Comparison of ENCODE assay signal across 2 cellular contexts in genomic region chr3:124862006-124862405, GRCh38.
TF ChIP-seq lines count a peak whose summit lies in the region.

No MANE protein-coding gene starts in this region.

TF ChIP-seq in SK-N-SH, 30 proteins besides CTCF, POLR2A, EP300 and RAD21 (continued from another document):
- TF ChIP-seq ZBTB33 (IDR thresholded peaks at IDR 0.05; ENCODE audit: borderline replicate concordance, low read depth): no peak

TF ChIP-seq in SK-N-SH treated with all-trans-retinoic acid at 6 μM for 48 hours, 23 proteins besides CTCF, POLR2A, EP300 and RAD21 (continued from another document):
- no peak for TF ChIP-seq TSHZ2 (CRISPR knock-in tag; IDR thresholded peaks at IDR 0.05)
- no peak for TF ChIP-seq ZNF565 (CRISPR knock-in tag; conservative IDR thresholded peaks at IDR 0.05; ENCODE audit: low read depth)
- no peak for TF ChIP-seq CREB5 (CRISPR knock-in tag; IDR thresholded peaks at IDR 0.05; ENCODE audit: low read depth)
- TF ChIP-seq RARB (CRISPR knock-in tag; IDR thresholded peaks at IDR 0.05): no peak
- TF ChIP-seq BACH2 (CRISPR knock-in tag; IDR thresholded peaks at IDR 0.05; ENCODE audit: borderline replicate concordance): no peak
- TF ChIP-seq GLIS3 (CRISPR knock-in tag; IDR thresholded peaks at IDR 0.05): no peak
- no peak for TF ChIP-seq SNAI2 (CRISPR knock-in tag; IDR thresholded peaks at IDR 0.05)
- no peak for TF ChIP-seq PATZ1 (CRISPR knock-in tag; IDR thresholded peaks at IDR 0.05; ENCODE audit: borderline replicate concordance)
- no peak for TF ChIP-seq ZC3H10 (CRISPR knock-in tag; IDR thresholded peaks at IDR 0.05)
- TF ChIP-seq CSDC2 (CRISPR knock-in tag; IDR thresholded peaks at IDR 0.05): no peak
- no peak for TF ChIP-seq ARNTL (CRISPR knock-in tag; IDR thresholded peaks at IDR 0.05; ENCODE audit: borderline replicate concordance, low read depth)
- TF ChIP-seq ZFP30 (CRISPR knock-in tag; IDR thresholded peaks at IDR 0.05): no peak
- TF ChIP-seq ISL1 (CRISPR knock-in tag; IDR thresholded peaks at IDR 0.05): no peak
- TF ChIP-seq ZNF8 (CRISPR knock-in tag; IDR thresholded peaks at IDR 0.05): no peak
- no peak for TF ChIP-seq ZNF70 (CRISPR knock-in tag; IDR thresholded peaks at IDR 0.05)
